30 cellular contexts compared by ENCODE assay signal in genomic region chr9:102841376-102841775, GRCh38.
"Had no signal": no experiment of that assay in that cellular context is flagged by ENCODE, and none has a peak within 500 bp of the region (broad histone marks: within the 10 kb centered on the region; RNA-seq: fewer than 3 reads in every experiment).

No MANE protein-coding gene starts in this region.

- H3K27ac ChIP-seq: cardiac muscle cell, KMS-11, SK-N-MC had no signal

- DNase-seq: activated B cell treated with CpG ODN at 0.5 μM for 24 hours; activated CD4-positive, alpha-beta T cell treated with anti-CD3 and anti-CD28 coated beads for 1 hour; activated CD4-positive, alpha-beta T cell treated with anti-CD3 and anti-CD28 coated beads, Interleukin-2, amount 10 ng/mL, durations not matched to agents 24 days and 14 days; activated CD4-positive, alpha-beta T cell treated with anti-CD3 and anti-CD28 coated beads, Interleukin-2, amount 50 U/mL, for 48 hours; activated CD8-positive, alpha-beta memory T cell treated with anti-CD3 and anti-CD28 coated beads, Interleukin-2, amount 10 ng/mL, durations not matched to agents 7 days and 5 days; activated effector memory CD4-positive, alpha-beta T cell treated with Interleukin-2 at 50 U/mL for 16 hours; activated naive CD4-positive, alpha-beta T cell; activated T-cell treated with anti-CD3 and anti-CD28 coated beads, Interleukin-2, amount 50 U/mL, for 24 hours; NCI-H1092; NCI-H1417; NCI-H1930; NCI-H2171; NCI-H2227 treated with DMSO at 0.1 percent for 48 hours; NCI-H446 treated with DMSO at 0.1 percent for 48 hours; NCI-H524 treated with DMSO at 0.1 percent for 48 hours; NCI-H774; NK-92 treated with Interleukin-12 subunit alpha and Interleukin-12 subunit beta, amount 100 ng/mL, for 24 hours; OCI-M1; RPMI8226; T-cell; T-helper 2 cell; T1000 had no signal

- H3K4me3 ChIP-seq: cardiac muscle cell, SK-N-MC had no signal

- H3K36me3 ChIP-seq: cardiac muscle cell had no signal

- H3K9me3 Mint-ChIP-seq: activated B cell treated with CpG ODN at 0.5 μM for 24 hours; activated CD4-positive, alpha-beta T cell treated with anti-CD3 and anti-CD28 coated beads, Interleukin-2, amount 10 ng/mL, durations not matched to agents 24 days and 14 days; activated naive CD4-positive, alpha-beta T cell treated with anti-CD3 and anti-CD28 coated beads, Interleukin-2, amount 50 U/mL, for 24 hours; activated T-helper 1 cell treated with anti-CD3 and anti-CD28 coated beads, Interleukin-12 subunit alpha, Interleukin-12 subunit beta, Interleukin-2, Interleukin-4 antibody, amounts not matched to agents 30 ng/mL and 10 ng/mL and 1 ng/mL, durations not matched to agents 14 hours and 24 hours and 36 hours had no signal

- H3K4me3 Mint-ChIP-seq: activated B cell treated with CpG ODN at 0.5 μM for 24 hours; activated CD4-positive, alpha-beta T cell treated with anti-CD3 and anti-CD28 coated beads, Interleukin-2, amount 10 ng/mL, durations not matched to agents 24 days and 14 days; activated CD8-positive, alpha-beta memory T cell treated with anti-CD3 and anti-CD28 coated beads, Interleukin-2, amount 10 ng/mL, durations not matched to agents 7 days and 5 days; activated naive CD4-positive, alpha-beta T cell treated with anti-CD3 and anti-CD28 coated beads, Interleukin-2, amount 50 U/mL, for 24 hours; activated T-cell treated with anti-CD3 and anti-CD28 coated beads, Interleukin-2, amount 50 U/mL, for 24 hours; activated T-helper 1 cell treated with anti-CD3 and anti-CD28 coated beads, Interleukin-12 subunit alpha, Interleukin-12 subunit beta, Interleukin-2, Interleukin-4 antibody, amounts not matched to agents 30 ng/mL and 10 ng/mL and 1 ng/mL, durations not matched to agents 14 hours and 24 hours and 36 hours; brain; T-cell had no signal

- H3K27me3 ChIP-seq: cardiac muscle cell had no signal

- H3K4me1 Mint-ChIP-seq: activated B cell treated with CpG ODN at 0.5 μM for 24 hours; activated CD4-positive, alpha-beta T cell treated with anti-CD3 and anti-CD28 coated beads, Interleukin-2, amount 10 ng/mL, durations not matched to agents 24 days and 14 days; activated CD8-positive, alpha-beta memory T cell treated with anti-CD3 and anti-CD28 coated beads, Interleukin-2, amount 10 ng/mL, durations not matched to agents 7 days and 5 days; activated naive CD4-positive, alpha-beta T cell treated with anti-CD3 and anti-CD28 coated beads, Interleukin-2, amount 50 U/mL, for 24 hours; brain; T-cell had no signal

- ATAC-seq: activated CD8-positive, alpha-beta memory T cell treated with anti-CD3 and anti-CD28 coated beads, Interleukin-2, amount 10 ng/mL, durations not matched to agents 7 days and 5 days; Panc1; Right ventricle myocardium inferior; T-cell had no signal

- H3K27me3 Mint-ChIP-seq: activated B cell treated with CpG ODN at 0.5 μM for 24 hours; activated CD4-positive, alpha-beta T cell treated with anti-CD3 and anti-CD28 coated beads, Interleukin-2, amount 10 ng/mL, durations not matched to agents 24 days and 14 days; activated CD8-positive, alpha-beta memory T cell treated with anti-CD3 and anti-CD28 coated beads, Interleukin-2, amount 10 ng/mL, durations not matched to agents 7 days and 5 days; activated naive CD4-positive, alpha-beta T cell treated with anti-CD3 and anti-CD28 coated beads, Interleukin-2, amount 50 U/mL, for 24 hours; activated T-cell treated with anti-CD3 and anti-CD28 coated beads, Interleukin-2, amount 50 U/mL, for 24 hours; brain; T-cell had no signal

- H3K27ac Mint-ChIP-seq: activated B cell treated with CpG ODN at 0.5 μM for 24 hours; activated CD4-positive, alpha-beta T cell treated with anti-CD3 and anti-CD28 coated beads, Interleukin-2, amount 10 ng/mL, durations not matched to agents 24 days and 14 days; activated CD8-positive, alpha-beta memory T cell treated with anti-CD3 and anti-CD28 coated beads, Interleukin-2, amount 10 ng/mL, durations not matched to agents 7 days and 5 days; activated naive CD4-positive, alpha-beta T cell treated with anti-CD3 and anti-CD28 coated beads, Interleukin-2, amount 50 U/mL, for 24 hours; activated T-cell treated with anti-CD3 and anti-CD28 coated beads, Interleukin-2, amount 50 U/mL, for 24 hours; activated T-helper 1 cell treated with anti-CD3 and anti-CD28 coated beads, Interleukin-12 subunit alpha, Interleukin-12 subunit beta, Interleukin-2, Interleukin-4 antibody, amounts not matched to agents 30 ng/mL and 10 ng/mL and 1 ng/mL, durations not matched to agents 14 hours and 24 hours and 36 hours; brain; T-cell had no signal

- H3K36me3 Mint-ChIP-seq: activated CD8-positive, alpha-beta memory T cell treated with anti-CD3 and anti-CD28 coated beads, Interleukin-2, amount 10 ng/mL, durations not matched to agents 7 days and 5 days; activated naive CD4-positive, alpha-beta T cell treated with anti-CD3 and anti-CD28 coated beads, Interleukin-2, amount 50 U/mL, for 24 hours; brain; T-cell had no signal
